Comparison of ENCODE assay signal across 22 cellular contexts in the genomic region with DNA sequence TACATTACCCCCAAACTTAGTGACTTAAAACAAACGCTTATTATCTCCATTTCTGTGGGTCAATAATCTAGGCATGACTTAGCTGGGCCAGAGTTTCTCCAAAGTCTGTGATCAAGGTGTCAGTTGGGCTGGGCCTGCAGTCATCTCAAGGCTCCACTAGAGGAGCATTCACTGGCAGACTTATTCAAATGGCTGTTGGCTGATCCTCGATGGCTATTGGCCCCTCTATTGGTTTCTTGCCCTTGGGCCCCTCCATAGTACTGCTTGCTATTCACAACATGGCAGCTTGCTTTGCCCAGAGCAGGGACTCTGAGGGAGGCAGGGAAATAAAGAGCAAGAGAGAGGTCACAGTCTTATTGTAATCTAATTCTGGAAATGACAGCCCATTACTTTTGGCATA. TPM values are rescaled to one million over a fixed set of nuclear protein-coding genes. Genes with fewer than 3 reads are reported as not detected.
DNase-seq lines count a peak whose midpoint lies in the region; ATAC-seq and TF ChIP-seq lines count a peak whose summit lies in the region.
"Had no signal": no experiment of that assay in that cellular context is flagged by ENCODE, and none has a peak within 500 bp of the region (broad histone marks: within the 10 kb centered on the region; RNA-seq: fewer than 3 reads in every experiment).

No MANE protein-coding gene starts in this region.

- H3K56ac ChIP-seq in H9 (ENCODE audit: insufficient read length, low read depth, low read length) (no peak overlapping the region), mesendoderm (ENCODE audit: low read length) (no peak overlapping the region)

- H3K23me2 ChIP-seq in H9 (ENCODE audit: insufficient read length, low read depth, low read length, poor library complexity, severe bottlenecking) = no peaks in the 10 kb centered on the region

- no peaks in the 10 kb centered on the region for H3K36me3 ChIP-seq in mesendoderm (ENCODE audit: control insufficient read depth, insufficient read depth, low read length)

- no peak for ATAC-seq in activated CD8-positive, alpha-beta memory T cell treated with anti-CD3 and anti-CD28 coated beads, Interleukin-2, amount 10 ng/mL, durations not matched to agents 7 days and 5 days
- ATAC-seq in T-cell (replicated peaks in 1 of 4) = no peak
- ATAC-seq in HG03457 (IDR thresholded peaks at IDR 0.05; ENCODE audit: unreplicated experiment) = no peak
- no peak for ATAC-seq in HG03097 (IDR thresholded peaks at IDR 0.05; ENCODE audit: low FRiP score, unreplicated experiment)

- 0 out of 3 replicates have a peak, but pooled peaks have one; percentile 15 for TF ChIP-seq CTCF in H9 (conservative IDR thresholded peaks at IDR 0.05)

- no peak overlapping the region for H3K4me3 ChIP-seq in mesendoderm (ENCODE audit: low read length)
- H3K4me3 ChIP-seq: SJSA1 had no signal

- H3K9me3 Mint-ChIP-seq in activated CD8-positive, alpha-beta memory T cell treated with anti-CD3 and anti-CD28 coated beads, Interleukin-2, amount 10 ng/mL, durations not matched to agents 7 days and 5 days (ENCODE audit: low read depth) = no peaks in the 10 kb centered on the region
- H3K9me3 Mint-ChIP-seq in H9 (no peaks in the 10 kb centered on the region), T-cell (no peaks in the 10 kb centered on the region)
- H3K9me3 Mint-ChIP-seq: CD8-positive, alpha-beta memory T cell had no signal

- WGBS in H9 (ENCODE audit: extremely low coverage, insufficient read length, low lambda C conversion rate) = no CpG with 5 or more reads among the region's 2 CpGs
- WGBS in mesendoderm (ENCODE audit: extremely low coverage, insufficient coverage, low lambda C conversion rate) = no CpG with 5 or more reads among the region's 2 CpGs

- no peak overlapping the region for H3K4me2 ChIP-seq in H9 (ENCODE audit: insufficient read depth, insufficient read length, low read length)
- no peak overlapping the region for H3K4me2 ChIP-seq in mesendoderm (ENCODE audit: low read length)
- H3K4me2 ChIP-seq: KMS-11 had no signal

- no peaks in the 10 kb centered on the region for H3K9me3 ChIP-seq in H9 (ENCODE audit: control insufficient read depth, low read depth, low read length)
- H3K9me3 ChIP-seq: SJSA1 had no signal

- H2BK15ac ChIP-seq in H9 (ENCODE audit: low read depth, low read length) (no peak overlapping the region), mesendoderm (replicated peaks; ENCODE audit: low read depth) (no peak overlapping the region)

- H3K27me3 ChIP-seq in H9 (ENCODE audit: insufficient read depth, low read length) (no peaks in the 10 kb centered on the region), mesendoderm (ENCODE audit: insufficient read depth, low read length, poor library complexity) (no peaks in the 10 kb centered on the region)
- H3K27me3 ChIP-seq: SJSA1 had no signal

- peaks cover 58% of the 10 kb centered on the region for H3K36me3 Mint-ChIP-seq in activated CD8-positive, alpha-beta memory T cell treated with anti-CD3 and anti-CD28 coated beads, Interleukin-2, amount 10 ng/mL, durations not matched to agents 7 days and 5 days
- no peaks in the 10 kb centered on the region for H3K36me3 Mint-ChIP-seq in H9 (ENCODE audit: insufficient read depth in 1 of 3, low read depth in 3 of 3)
- H3K36me3 Mint-ChIP-seq in T-cell = peaks cover 56% of the 10 kb centered on the region

- no peak overlapping the region for H4K8ac ChIP-seq in H9 (replicated peaks; ENCODE audit: insufficient read length, low read depth, low read length)
- no peak overlapping the region for H4K8ac ChIP-seq in mesendoderm (ENCODE audit: low read depth, low read length)

- H2AK5ac ChIP-seq in H9 (ENCODE audit: insufficient read length, low read length) (no peak overlapping the region), mesendoderm (ENCODE audit: low read length) (no peak overlapping the region)

- peaks cover 5% of the 10 kb centered on the region for H3K4me1 Mint-ChIP-seq in activated CD8-positive, alpha-beta memory T cell treated with anti-CD3 and anti-CD28 coated beads, Interleukin-2, amount 10 ng/mL, durations not matched to agents 7 days and 5 days
- no peaks in the 10 kb centered on the region for H3K4me1 Mint-ChIP-seq in H9
- H3K4me1 Mint-ChIP-seq in T-cell = peaks cover 0 to 5% (median 3%) of the 10 kb centered on the region in 3 donors

- no peak overlapping the region for H4K91ac ChIP-seq in H9 (ENCODE audit: insufficient read length, low read depth, low read length)

- no peak overlapping the region for H4K5ac ChIP-seq in H9 (ENCODE audit: insufficient read length, low read depth, low read length)
- no peak overlapping the region for H4K5ac ChIP-seq in mesendoderm (ENCODE audit: low read length)

- no peak overlapping the region for H3K4me3 Mint-ChIP-seq in activated CD8-positive, alpha-beta memory T cell treated with anti-CD3 and anti-CD28 coated beads, Interleukin-2, amount 10 ng/mL, durations not matched to agents 7 days and 5 days
- H3K4me3 Mint-ChIP-seq in H9 = no peak overlapping the region
- no peak overlapping the region for H3K4me3 Mint-ChIP-seq in T-cell
- H3K4me3 Mint-ChIP-seq: CD8-positive, alpha-beta memory T cell had no signal

- no peak overlapping the region for H3T11ph ChIP-seq in H9 (ENCODE audit: low read length)

- no peak for DNase-seq in activated CD8-positive, alpha-beta memory T cell treated with anti-CD3 and anti-CD28 coated beads, Interleukin-2, amount 10 ng/mL, durations not matched to agents 7 days and 5 days
- no peak for DNase-seq in activated CD8-positive, alpha-beta memory T cell treated with anti-CD3 and anti-CD28 coated beads, Interleukin-2, amount 50 U/mL, for 48 hours
- no peak for DNase-seq in H9
- DNase-seq in T-cell = no peak
- DNase-seq in mesendoderm = peak; percentile 27
- DNase-seq in hypothalamus (lab: John Stamatoyannopoulos, UW) = no peak
- DNase-seq: 8988T; C1 segment of cervical spinal cord; Calu3; CD8-positive, alpha-beta memory T cell; DMS153; MV-4-11; NCI-H1694; NCI-H2081; NCI-H2171; NCI-H345; NCI-H524; NCI-H774 had no signal

- no peaks in the 10 kb centered on the region for H4K20me1 ChIP-seq in H9 (ENCODE audit: control insufficient read depth, insufficient read depth, insufficient read length)

- H2BK120ac ChIP-seq in H9 (ENCODE audit: low read depth, low read length, poor library complexity, severe bottlenecking) (no peak overlapping the region), mesendoderm (ENCODE audit: low read depth, low read length) (no peak overlapping the region)

- no peak overlapping the region for H2BK20ac ChIP-seq in H9 (ENCODE audit: low read depth, low read length, poor library complexity, severe bottlenecking)

- CTCF ChIA-PET in activated CD8-positive, alpha-beta memory T cell treated with anti-CD3 and anti-CD28 coated beads, Interleukin-2, amount 10 ng/mL, durations not matched to agents 7 days and 5 days (lab: Charles Lee) = interaction anchor here (2.0 kb wide), 1 partner anchor 105 kb away, joined by 6 read pairs; no protein-coding TSS in a partner anchor
- CTCF ChIA-PET in T-cell (lab: Charles Lee) = no interaction called here

- H3K27ac Mint-ChIP-seq in activated CD8-positive, alpha-beta memory T cell treated with anti-CD3 and anti-CD28 coated beads, Interleukin-2, amount 10 ng/mL, durations not matched to agents 7 days and 5 days = peak overlapping the region; percentile 1
- H3K27ac Mint-ChIP-seq in H9 = 0 out of 7 replicates have a peak overlapping the region, but pooled peaks of 1 of the 3 experiments have one; percentile 70
- peak overlapping the region; percentile 34 to 43 for H3K27ac Mint-ChIP-seq in T-cell

- H3K4ac ChIP-seq in H9 (ENCODE audit: low read depth, low read length) = no peak overlapping the region
- no peak overlapping the region for H3K4ac ChIP-seq in mesendoderm (ENCODE audit: low read depth, low read length)

- POLR2A ChIA-PET in T-cell (lab: Charles Lee) = no interaction called here

- H2BK12ac ChIP-seq in H9 (ENCODE audit: insufficient read length, low read depth, low read length) = no peak overlapping the region

- no peak overlapping the region for H3K27ac ChIP-seq in H9 (ENCODE audit: insufficient read length, low read depth, low read length)
- no peak overlapping the region for H3K27ac ChIP-seq in mesendoderm (ENCODE audit: low read depth, low read length)
- H3K27ac ChIP-seq: KMS-11, SJSA1 had no signal

- H3K79me2 ChIP-seq in H9 (ENCODE audit: insufficient read depth, low read length) (no peaks in the 10 kb centered on the region), mesendoderm (ENCODE audit: control insufficient read depth, insufficient read depth, low read length) (no peaks in the 10 kb centered on the region)

- H3K79me1 ChIP-seq in H9 (ENCODE audit: insufficient read depth, low read depth, low read length, poor library complexity, severe bottlenecking) (no peaks in the 10 kb centered on the region), mesendoderm (ENCODE audit: low read length) (no peaks in the 10 kb centered on the region)

- H3K18ac ChIP-seq in H9 (ENCODE audit: insufficient read length, low read depth, low read length) = no peak overlapping the region
- no peak overlapping the region for H3K18ac ChIP-seq in mesendoderm (ENCODE audit: low read length)

- H3K4me1 ChIP-seq in H9 (ENCODE audit: insufficient read depth, low read length) (no peaks in the 10 kb centered on the region), mesendoderm (ENCODE audit: control insufficient read depth, low read depth, low read length) (no peaks in the 10 kb centered on the region)
- H3K4me1 ChIP-seq: SJSA1 had no signal

- H3K27me3 Mint-ChIP-seq in activated CD8-positive, alpha-beta memory T cell treated with anti-CD3 and anti-CD28 coated beads, Interleukin-2, amount 10 ng/mL, durations not matched to agents 7 days and 5 days = no peaks in the 10 kb centered on the region
- H3K27me3 Mint-ChIP-seq in H9 (ENCODE audit: low read depth) (no peaks in the 10 kb centered on the region; the same call in 1 of the 2 replicates), T-cell (no peaks in the 10 kb centered on the region)
- H3K27me3 Mint-ChIP-seq: CD8-positive, alpha-beta memory T cell had no signal

- H3K23ac ChIP-seq in H9 (ENCODE audit: insufficient read length, low read depth, low read length) (no peak overlapping the region), mesendoderm (ENCODE audit: low read length) (no peak overlapping the region)

- H2BK5ac ChIP-seq in H9 (ENCODE audit: insufficient read length, low read length) = no peak overlapping the region
- no peak overlapping the region for H2BK5ac ChIP-seq in mesendoderm (ENCODE audit: low read length)

- H2AFZ ChIP-seq in H9 (ENCODE audit: low read length) = no peak overlapping the region

- H3K9ac ChIP-seq in H9 (ENCODE audit: extremely low read depth, insufficient read length, low read length) = no peak overlapping the region
- H3K9ac ChIP-seq in mesendoderm (ENCODE audit: low read length) = no peak overlapping the region
- H3K9ac ChIP-seq: KMS-11 had no signal

- no peak overlapping the region for H3K14ac ChIP-seq in H9 (ENCODE audit: insufficient read depth, low read length)

RNA-seq across cellular contexts. Expression of gene RCBTB2, which starts 57.6 kb away (rescaled TPM):
- total RNA-seq in activated CD8-positive, alpha-beta memory T cell treated with anti-CD3 and anti-CD28 coated beads, Interleukin-2, amount 10 ng/mL, durations not matched to agents 7 days and 5 days = 10 to 100 TPM; 17.0 to 22.5 TPM
- 11.5 and 11.7 TPM in 2 replicates for total RNA-seq in H9 (2021)
- total RNA-seq in T-cell = 10 to 100 TPM; 10.4 to 19.7 (median 16.2) TPM
- polyA plus RNA-seq in mesendoderm (2013, experiment 1 of 2) = 8.9 TPM
- polyA plus RNA-seq in mesendoderm (2013, experiment 2 of 2) = 9.0 TPM
